Comparison of ENCODE assay signal across 8 cellular contexts in the genomic region with DNA sequence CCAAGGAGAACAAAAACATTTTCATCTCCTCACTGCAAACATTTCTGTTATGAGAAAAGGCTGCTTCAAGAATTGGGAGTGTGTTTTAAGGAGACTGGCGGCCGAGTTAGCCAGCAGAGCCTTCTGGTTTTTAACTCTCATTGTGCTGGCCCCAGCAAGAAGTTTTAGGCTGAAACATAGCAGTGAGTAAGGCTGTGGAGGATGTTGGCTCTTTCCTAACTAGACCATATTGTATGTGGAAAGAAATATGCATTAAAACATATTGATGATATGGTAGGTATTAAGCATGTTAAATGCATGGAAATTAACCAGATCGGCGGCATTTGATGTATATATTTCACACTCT.
DNase-seq lines count a peak whose midpoint lies in the region; ATAC-seq and TF ChIP-seq lines count a peak whose summit lies in the region.

No MANE protein-coding gene starts in this region.

- POLR2A ChIA-PET in AG04449 (lab: Yijun Ruan, JAX), result interaction anchor here (0.8 kb wide), 1 partner anchor 762 kb away, joined by 3 read pairs; no protein-coding TSS in a partner anchor
- POLR2A ChIA-PET in naive thymus-derived CD8-positive, alpha-beta T cell (lab: Charles Lee), result interaction anchor here (0.8 kb wide), 1 partner anchor 171 kb away, joined by 6 read pairs; no protein-coding TSS in a partner anchor

- no peaks in the 10 kb centered on the region for H3K9me3 Mint-ChIP-seq in naive thymus-derived CD8-positive, alpha-beta T cell

- H3K4me1 Mint-ChIP-seq in naive thymus-derived CD8-positive, alpha-beta T cell, result peaks cover 9 to 24% (median 16%) of the 10 kb centered on the region in 4 donors

- H3K4me3 Mint-ChIP-seq in naive thymus-derived CD8-positive, alpha-beta T cell, result peak overlapping the region in 8 of 10 donors; percentile 77 to 89 (median 82)

- peak overlapping the region; percentile 48; the same call in 1 of the 2 replicates for H3K4me3 ChIP-seq in AG04449 (ENCODE audit: low read depth, low read length)
- peak overlapping the region; percentile 61 for H3K4me3 ChIP-seq in coronary artery

- CTCF ChIA-PET in AG04449 (lab: Yijun Ruan, JAX), result interaction anchor here (0.5 to 8.4 kb wide), 37 partner anchors 8 to 1400 kb away, joined by 3 to 121 read pairs (median 5); no protein-coding TSS in a partner anchor

- peak; percentile 3 for ATAC-seq in HG03442 (IDR thresholded peaks at IDR 0.05; ENCODE audit: unreplicated experiment)
- no peak for ATAC-seq in naive thymus-derived CD8-positive, alpha-beta T cell

- H3K27me3 Mint-ChIP-seq in naive thymus-derived CD8-positive, alpha-beta T cell, result no peaks in the 10 kb centered on the region

- peak overlapping the region; percentile 18 to 58 for H3K27ac ChIP-seq in coronary artery

- DNase-seq in AG04449 (ENCODE audit: low read depth, low spot score) (no peak), coronary artery (ENCODE audit: low spot score) (no peak), NCI-H526 (lab: John Stamatoyannopoulos, UW) (no peak), DMS 273 (lab: John Stamatoyannopoulos, UW; ENCODE audit: unreplicated experiment) (no peak), SKM-1 (lab: John Stamatoyannopoulos, UW; ENCODE audit: unreplicated experiment) (no peak), AML-193 (lab: John Stamatoyannopoulos, UW) (no peak)
- no peak for DNase-seq in naive thymus-derived CD8-positive, alpha-beta T cell

- H3K36me3 Mint-ChIP-seq in naive thymus-derived CD8-positive, alpha-beta T cell, result peaks cover 0 to 24% (median 11%) of the 10 kb centered on the region in 3 donors

- TF ChIP-seq CTCF in AG04449 (IDR thresholded peaks at IDR 0.05; ENCODE audit: insufficient read depth, low read length, missing control alignments) (no peak), coronary artery (IDR thresholded peaks at IDR 0.05) (no peak)

- H3K27ac Mint-ChIP-seq in naive thymus-derived CD8-positive, alpha-beta T cell, result peak overlapping the region in 1 of 10 donors; percentile 72
